Comparison of ENCODE assay signal across 1 cellular context in the genomic region with DNA sequence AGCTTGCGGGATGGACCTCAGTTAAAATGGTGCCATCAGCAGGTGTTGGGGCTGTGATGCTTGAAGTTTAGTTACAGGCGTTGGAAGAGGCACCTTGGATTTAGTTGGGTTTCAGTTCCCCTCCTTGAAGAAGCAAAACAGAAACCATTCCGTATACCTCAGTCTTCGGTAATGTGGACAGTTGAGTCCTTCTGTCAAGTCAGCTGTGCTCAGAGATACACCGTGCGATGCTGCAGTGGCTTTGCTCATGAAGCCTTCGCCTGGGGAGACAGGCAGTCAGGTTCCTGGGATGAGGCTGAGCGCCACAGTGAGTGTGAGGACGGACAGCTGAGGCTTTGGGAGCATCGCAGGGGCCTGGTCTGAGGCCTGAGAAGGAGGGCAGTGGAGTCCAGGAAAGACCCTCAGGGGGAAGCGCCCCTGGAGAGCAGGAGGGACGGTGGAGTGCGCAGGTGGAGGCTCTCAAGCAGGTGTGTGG.
TF ChIP-seq lines count a peak whose summit lies in the region.

No MANE protein-coding gene starts in this region.

TF ChIP-seq in HepG2, 621 proteins besides CTCF, POLR2A, EP300 and RAD21 (continued from another document):
- TF ChIP-seq ZNF839 (CRISPR knock-in tag; IDR thresholded peaks at IDR 0.05; ENCODE audit: borderline replicate concordance), result no peak
- TF ChIP-seq MYNN (CRISPR knock-in tag; IDR thresholded peaks at IDR 0.05; ENCODE audit: low read depth), result no peak
- no peak for TF ChIP-seq DNMT1 (CRISPR knock-in tag; IDR thresholded peaks at IDR 0.05)
- no peak for TF ChIP-seq RFX1 (IDR thresholded peaks at IDR 0.05)
- no peak for TF ChIP-seq KLF16 (CRISPR knock-in tag; IDR thresholded peaks at IDR 0.05)
- TF ChIP-seq, protein P1, sequence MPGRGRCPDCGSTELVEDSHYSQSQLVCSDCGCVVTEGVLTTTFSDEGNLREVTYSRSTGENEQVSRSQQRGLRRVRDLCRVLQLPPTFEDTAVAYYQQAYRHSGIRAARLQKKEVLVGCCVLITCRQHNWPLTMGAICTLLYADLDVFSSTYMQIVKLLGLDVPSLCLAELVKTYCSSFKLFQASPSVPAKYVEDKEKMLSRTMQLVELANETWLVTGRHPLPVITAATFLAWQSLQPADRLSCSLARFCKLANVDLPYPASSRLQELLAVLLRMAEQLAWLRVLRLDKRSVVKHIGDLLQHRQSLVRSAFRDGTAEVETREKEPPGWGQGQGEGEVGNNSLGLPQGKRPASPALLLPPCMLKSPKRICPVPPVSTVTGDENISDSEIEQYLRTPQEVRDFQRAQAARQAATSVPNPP (CRISPR knock-in tag; IDR thresholded peaks at IDR 0.05), result no peak
- no peak for TF ChIP-seq SMAD9 (CRISPR knock-in tag; IDR thresholded peaks at IDR 0.05)
- no peak for TF ChIP-seq KDM3A (CRISPR knock-in tag; IDR thresholded peaks at IDR 0.05; ENCODE audit: low read depth)
- TF ChIP-seq ZNF577 (CRISPR knock-in tag; IDR thresholded peaks at IDR 0.05; ENCODE audit: borderline replicate concordance, low read depth), result no peak
- TF ChIP-seq MED13 (CRISPR knock-in tag; IDR thresholded peaks at IDR 0.05), result no peak
- TF ChIP-seq, protein P2, sequence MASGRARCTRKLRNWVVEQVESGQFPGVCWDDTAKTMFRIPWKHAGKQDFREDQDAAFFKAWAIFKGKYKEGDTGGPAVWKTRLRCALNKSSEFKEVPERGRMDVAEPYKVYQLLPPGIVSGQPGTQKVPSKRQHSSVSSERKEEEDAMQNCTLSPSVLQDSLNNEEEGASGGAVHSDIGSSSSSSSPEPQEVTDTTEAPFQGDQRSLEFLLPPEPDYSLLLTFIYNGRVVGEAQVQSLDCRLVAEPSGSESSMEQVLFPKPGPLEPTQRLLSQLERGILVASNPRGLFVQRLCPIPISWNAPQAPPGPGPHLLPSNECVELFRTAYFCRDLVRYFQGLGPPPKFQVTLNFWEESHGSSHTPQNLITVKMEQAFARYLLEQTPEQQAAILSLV (CRISPR knock-in tag; IDR thresholded peaks at IDR 0.05; ENCODE audit: borderline replicate concordance), result no peak
